ENCODE assay signal across 23 cellular contexts in the genomic region with DNA sequence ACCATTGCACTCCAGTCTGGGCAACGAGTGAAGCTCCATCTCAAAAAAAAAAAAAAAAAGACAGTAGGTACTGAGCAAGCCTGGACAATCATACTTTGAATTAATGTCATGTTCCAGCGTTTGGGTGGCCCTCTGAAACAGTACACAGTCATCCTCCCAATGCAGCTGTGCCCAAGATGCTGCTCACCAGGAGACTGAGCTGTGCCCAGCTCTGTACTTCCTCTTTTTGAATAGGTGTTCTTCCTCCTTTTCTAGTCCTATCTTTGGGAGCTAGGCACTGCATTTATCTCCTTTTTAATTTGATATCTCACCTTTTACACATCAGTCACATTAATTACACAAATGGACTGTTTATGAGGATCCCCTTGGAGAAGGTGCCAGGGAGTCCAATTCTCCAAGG.
DNase-seq lines count a peak whose midpoint lies in the region; ATAC-seq and TF ChIP-seq lines count a peak whose summit lies in the region.
"Had no signal": no experiment of that assay in that cellular context is flagged by ENCODE, and none has a peak within 500 bp of the region (broad histone marks: within the 10 kb centered on the region; RNA-seq: fewer than 3 reads in every experiment).

No MANE protein-coding gene starts in this region.

- H4K20me1 ChIP-seq in SK-N-SH (ENCODE audit: insufficient read depth): no peaks in the 10 kb centered on the region

- no peak for TF ChIP-seq RAD21 in SK-N-SH (IDR thresholded peaks at IDR 0.05; ENCODE audit: low read length)

- H3K9me3 Mint-ChIP-seq in activated B cell treated with CpG ODN at 0.5 μM for 24 hours: peaks cover 5% of the 10 kb centered on the region
- H3K9me3 Mint-ChIP-seq: activated CD4-positive, alpha-beta memory T cell treated with anti-CD3 and anti-CD28 coated beads, Interleukin-2, amount 10 ng/mL, durations not matched to agents 7 days and 5 days had no signal

- no peaks in the 10 kb centered on the region for H3F3A ChIP-seq in SK-N-SH (replicated peaks; ENCODE audit: insufficient read depth)

- no peaks in the 10 kb centered on the region for H3K9me2 ChIP-seq in SK-N-SH

- CTCF ChIA-PET in activated B cell treated with CpG ODN at 0.5 μM for 24 hours (lab: Charles Lee) (interaction anchor here (0.9 kb wide), 1 partner anchor 114 kb away, joined by 3 read pairs; no protein-coding TSS in a partner anchor), SK-N-SH (lab: Yijun Ruan, JAX) (no interaction called here)

- peak; percentile 32 for ATAC-seq in GM19463 (IDR thresholded peaks at IDR 0.05; ENCODE audit: unreplicated experiment)
- ATAC-seq in activated B cell treated with CpG ODN at 0.5 μM for 24 hours (ENCODE audit: low read depth): peak; percentile 77
- peak; percentile 30 for ATAC-seq in upper lobe of right lung
- no peak for ATAC-seq in GM18858 (IDR thresholded peaks at IDR 0.05; ENCODE audit: unreplicated experiment)
- no peak for ATAC-seq in GM18867 (IDR thresholded peaks at IDR 0.05; ENCODE audit: unreplicated experiment)

- POLR2A ChIA-PET in activated B cell treated with CpG ODN at 0.5 μM for 24 hours (lab: Charles Lee) (interaction anchor here (0.8 kb wide), 1 partner anchor 43 kb away, joined by 3 read pairs; no protein-coding TSS in a partner anchor), SK-N-SH (lab: Yijun Ruan, JAX) (no interaction called here)

- H3K4me1 ChIP-seq in upper lobe of right lung (peaks cover 10% of the 10 kb centered on the region), SK-N-SH (ENCODE audit: control insufficient read depth in 1 of 2, insufficient read depth in 2 of 2, low read depth in 1 of 2, low read length in 1 of 2) (peaks cover 0 to 23% of the 10 kb centered on the region in 2 experiments; a peak in 2 of 4 replicates)

- no peak overlapping the region for H2AFZ ChIP-seq in SK-N-SH (ENCODE audit: low read depth)

- WGBS in SK-N-SH (ENCODE audit: low lambda C conversion rate): 100% methylated on average over 2 of the region's 2 CpGs

- H3K36me3 ChIP-seq in upper lobe of right lung (no peaks in the 10 kb centered on the region), SK-N-SH (replicated peaks in 1 of 2; ENCODE audit: control insufficient read depth in 1 of 2, insufficient read depth in 2 of 2, low read length in 1 of 2) (peaks cover 2 to 18% of the 10 kb centered on the region in 2 experiments)

- H3K4me1 Mint-ChIP-seq in activated B cell treated with CpG ODN at 0.5 μM for 24 hours: peaks cover 43% of the 10 kb centered on the region

- peak; percentile 4 for DNase-seq in NOMO-1 treated with dmso at 0.1 percent for 144 hours (lab: John Stamatoyannopoulos, UW; ENCODE audit: unreplicated experiment)
- no peak for DNase-seq in activated B cell treated with CpG ODN at 0.5 μM for 24 hours
- no peak for DNase-seq in upper lobe of right lung
- DNase-seq in SK-N-SH: no peak
- DNase-seq: activated CD4-positive, alpha-beta memory T cell treated with anti-CD3 and anti-CD28 coated beads, Interleukin-2, amount 10 ng/mL, durations not matched to agents 7 days and 5 days; activated naive CD4-positive, alpha-beta T cell; amygdala; GOT3; hippocampal formation; IMR-90; islet precursor cell; lower lobe of right lung; NCI-H1105; NCI-H2107; NCI-H510A treated with DMSO at 0.1 percent for 48 hours; nucleus accumbens; Right ventricle myocardium superior; T-helper 1 cell; WERI-Rb-1 had no signal

- no peaks in the 10 kb centered on the region for H3K27me3 Mint-ChIP-seq in activated B cell treated with CpG ODN at 0.5 μM for 24 hours
- H3K27me3 Mint-ChIP-seq: activated CD4-positive, alpha-beta memory T cell treated with anti-CD3 and anti-CD28 coated beads, Interleukin-2, amount 10 ng/mL, durations not matched to agents 7 days and 5 days had no signal

- no peak overlapping the region for H3K9ac ChIP-seq in SK-N-SH

- H3K4me2 ChIP-seq in SK-N-SH: no peak overlapping the region

- no peak overlapping the region for H3K4me3 Mint-ChIP-seq in activated B cell treated with CpG ODN at 0.5 μM for 24 hours
- H3K4me3 Mint-ChIP-seq: activated CD4-positive, alpha-beta memory T cell treated with anti-CD3 and anti-CD28 coated beads, Interleukin-2, amount 10 ng/mL, durations not matched to agents 7 days and 5 days had no signal

- intact Hi-C loops in activated B cell treated with CpG ODN at 0.5 μM for 24 hours (cut with micrococcal nuclease) (loop anchor here (2.0 kb wide), 1 partner anchor 18 kb away; no protein-coding TSS in a partner anchor), upper lobe of right lung (cut with DNase I) (no loop called here)

- H3K9me3 ChIP-seq in upper lobe of right lung (no peaks in the 10 kb centered on the region), SK-N-SH (no peaks in the 10 kb centered on the region)
- H3K9me3 ChIP-seq: lower lobe of right lung had no signal

- TF ChIP-seq CTCF in activated B cell treated with CpG ODN at 0.5 μM for 24 hours (IDR thresholded peaks at IDR 0.05): no peak
- TF ChIP-seq CTCF in upper lobe of right lung (IDR thresholded peaks at IDR 0.05): no peak
- no peak for TF ChIP-seq CTCF in SK-N-SH (IDR thresholded peaks at IDR 0.05)

- peaks cover 22% of the 10 kb centered on the region for H3K36me3 Mint-ChIP-seq in activated B cell treated with CpG ODN at 0.5 μM for 24 hours (ENCODE audit: low read depth)

- no peak overlapping the region for H3K27ac Mint-ChIP-seq in activated B cell treated with CpG ODN at 0.5 μM for 24 hours
- H3K27ac Mint-ChIP-seq: activated CD4-positive, alpha-beta memory T cell treated with anti-CD3 and anti-CD28 coated beads, Interleukin-2, amount 10 ng/mL, durations not matched to agents 7 days and 5 days had no signal

- TF ChIP-seq EP300 in SK-N-SH (IDR thresholded peaks at IDR 0.05; ENCODE audit: borderline replicate concordance in 1 of 2, low read depth in 1 of 2, low read length in 1 of 2): no peak

- H3K27ac ChIP-seq in upper lobe of right lung (no peak overlapping the region), SK-N-SH (ENCODE audit: low read depth in 2 of 2, low read length in 1 of 2) (no peak overlapping the region)
- H3K27ac ChIP-seq: cardiac muscle cell, lower lobe of right lung, WERI-Rb-1 had no signal

- no peak overlapping the region for H3K4me3 ChIP-seq in upper lobe of right lung
- no peak overlapping the region for H3K4me3 ChIP-seq in SK-N-SH (ENCODE audit: low read depth in 2 of 2, low read length in 1 of 2)
- H3K4me3 ChIP-seq: cardiac muscle cell, lower lobe of right lung had no signal

- H3K79me2 ChIP-seq in SK-N-SH (ENCODE audit: insufficient read depth): peaks cover 1% of the 10 kb centered on the region; the same call in 1 of the 2 replicates

- H3K27me3 ChIP-seq in upper lobe of right lung: no peaks in the 10 kb centered on the region
- no peaks in the 10 kb centered on the region for H3K27me3 ChIP-seq in SK-N-SH (ENCODE audit: insufficient read depth)
- H3K27me3 ChIP-seq: cardiac muscle cell had no signal

TF ChIP-seq in SK-N-SH, 30 proteins besides CTCF, POLR2A, EP300 and RAD21 (continues in another document):
- TF ChIP-seq NFIC (IDR thresholded peaks at IDR 0.05; ENCODE audit: borderline replicate concordance): no peak
- TF ChIP-seq, protein P1, sequence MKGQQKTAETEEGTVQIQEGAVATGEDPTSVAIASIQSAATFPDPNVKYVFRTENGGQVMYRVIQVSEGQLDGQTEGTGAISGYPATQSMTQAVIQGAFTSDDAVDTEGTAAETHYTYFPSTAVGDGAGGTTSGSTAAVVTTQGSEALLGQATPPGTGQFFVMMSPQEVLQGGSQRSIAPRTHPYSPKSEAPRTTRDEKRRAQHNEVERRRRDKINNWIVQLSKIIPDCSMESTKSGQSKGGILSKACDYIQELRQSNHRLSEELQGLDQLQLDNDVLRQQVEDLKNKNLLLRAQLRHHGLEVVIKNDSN (IDR thresholded peaks at IDR 0.05; ENCODE audit: borderline replicate concordance, low read depth): no peak
- no peak for TF ChIP-seq RXRA (IDR thresholded peaks at IDR 0.05; ENCODE audit: borderline replicate concordance, low read depth)
- TF ChIP-seq YY1 (IDR thresholded peaks at IDR 0.05; ENCODE audit: low read depth): no peak
- no peak for TF ChIP-seq EZH2phosphoT487 (IDR thresholded peaks at IDR 0.05; ENCODE audit: borderline replicate concordance, low read depth)
- TF ChIP-seq, protein P2, sequence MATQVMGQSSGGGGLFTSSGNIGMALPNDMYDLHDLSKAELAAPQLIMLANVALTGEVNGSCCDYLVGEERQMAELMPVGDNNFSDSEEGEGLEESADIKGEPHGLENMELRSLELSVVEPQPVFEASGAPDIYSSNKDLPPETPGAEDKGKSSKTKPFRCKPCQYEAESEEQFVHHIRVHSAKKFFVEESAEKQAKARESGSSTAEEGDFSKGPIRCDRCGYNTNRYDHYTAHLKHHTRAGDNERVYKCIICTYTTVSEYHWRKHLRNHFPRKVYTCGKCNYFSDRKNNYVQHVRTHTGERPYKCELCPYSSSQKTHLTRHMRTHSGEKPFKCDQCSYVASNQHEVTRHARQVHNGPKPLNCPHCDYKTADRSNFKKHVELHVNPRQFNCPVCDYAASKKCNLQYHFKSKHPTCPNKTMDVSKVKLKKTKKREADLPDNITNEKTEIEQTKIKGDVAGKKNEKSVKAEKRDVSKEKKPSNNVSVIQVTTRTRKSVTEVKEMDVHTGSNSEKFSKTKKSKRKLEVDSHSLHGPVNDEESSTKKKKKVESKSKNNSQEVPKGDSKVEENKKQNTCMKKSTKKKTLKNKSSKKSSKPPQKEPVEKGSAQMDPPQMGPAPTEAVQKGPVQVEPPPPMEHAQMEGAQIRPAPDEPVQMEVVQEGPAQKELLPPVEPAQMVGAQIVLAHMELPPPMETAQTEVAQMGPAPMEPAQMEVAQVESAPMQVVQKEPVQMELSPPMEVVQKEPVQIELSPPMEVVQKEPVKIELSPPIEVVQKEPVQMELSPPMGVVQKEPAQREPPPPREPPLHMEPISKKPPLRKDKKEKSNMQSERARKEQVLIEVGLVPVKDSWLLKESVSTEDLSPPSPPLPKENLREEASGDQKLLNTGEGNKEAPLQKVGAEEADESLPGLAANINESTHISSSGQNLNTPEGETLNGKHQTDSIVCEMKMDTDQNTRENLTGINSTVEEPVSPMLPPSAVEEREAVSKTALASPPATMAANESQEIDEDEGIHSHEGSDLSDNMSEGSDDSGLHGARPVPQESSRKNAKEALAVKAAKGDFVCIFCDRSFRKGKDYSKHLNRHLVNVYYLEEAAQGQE (IDR thresholded peaks at IDR 0.05; ENCODE audit: low read depth, low read length): no peak
- TF ChIP-seq NRF1 (IDR thresholded peaks at IDR 0.05; ENCODE audit: low read depth, low read length): no peak
- TF ChIP-seq SIN3A (IDR thresholded peaks at IDR 0.05; ENCODE audit: borderline replicate concordance, low read depth, low read length): no peak
- TF ChIP-seq, protein P3, sequence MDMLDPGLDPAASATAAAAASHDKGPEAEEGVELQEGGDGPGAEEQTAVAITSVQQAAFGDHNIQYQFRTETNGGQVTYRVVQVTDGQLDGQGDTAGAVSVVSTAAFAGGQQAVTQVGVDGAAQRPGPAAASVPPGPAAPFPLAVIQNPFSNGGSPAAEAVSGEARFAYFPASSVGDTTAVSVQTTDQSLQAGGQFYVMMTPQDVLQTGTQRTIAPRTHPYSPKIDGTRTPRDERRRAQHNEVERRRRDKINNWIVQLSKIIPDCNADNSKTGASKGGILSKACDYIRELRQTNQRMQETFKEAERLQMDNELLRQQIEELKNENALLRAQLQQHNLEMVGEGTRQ (IDR thresholded peaks at IDR 0.05; ENCODE audit: borderline replicate concordance, low read depth, low read length): no peak
- TF ChIP-seq CHD2 (IDR thresholded peaks at IDR 0.05; ENCODE audit: low read length, partially characterized antibody): no peak

Comparison
In these comparisons a context has a peak if more than half of its experiments do, and no peak if none do; other contexts are left out.
1. ATAC-seq: peak in GM19463 (single experiment), activated B cell treated with CpG ODN at 0.5 μM for 24 hours (single experiment) and upper lobe of right lung (single experiment); none in GM18858 (single experiment) and GM18867 (single experiment).